ENCODE assay signal across 8 cellular contexts in the genomic region with DNA sequence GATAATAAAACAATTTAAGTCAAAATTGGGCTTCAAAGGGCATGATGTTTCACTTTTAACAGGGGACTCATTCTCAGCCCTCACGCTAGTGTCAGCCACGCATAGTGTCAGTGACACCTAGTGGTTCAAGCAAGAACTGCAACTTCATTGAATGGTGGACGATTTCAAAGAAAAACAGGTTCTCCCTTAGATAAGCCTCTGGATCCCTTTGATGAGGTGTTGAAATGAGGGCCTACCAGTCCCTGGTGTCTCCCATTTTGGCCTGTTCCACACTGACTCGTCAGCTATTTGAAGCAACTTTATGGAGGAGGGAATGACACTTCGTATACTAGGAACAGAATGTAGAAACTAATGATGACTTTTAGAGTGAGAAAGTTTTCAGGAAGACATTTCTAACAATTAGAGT. TPM values are rescaled to one million over a fixed set of nuclear protein-coding genes. Genes with fewer than 3 reads are reported as not detected.
A peak's percentile ranks its signal among the peaks of the same experiment; 100 is the strongest.
DNase-seq lines count a peak whose midpoint lies in the region; ATAC-seq and TF ChIP-seq lines count a peak whose summit lies in the region.

No MANE protein-coding gene starts in this region.

- peak; percentile 89 for TF ChIP-seq CTCF in VCaP (conservative IDR thresholded peaks at IDR 0.05)

- peak; percentile 23 for DNase-seq in A172 (ENCODE audit: low spot score)
- peak; percentile 53 for DNase-seq in Daoy (ENCODE audit: low read depth)
- DNase-seq in LoVo (ENCODE audit: low spot score): peak; percentile 50
- DNase-seq in epidermal melanocyte (ENCODE audit: insufficient read length, low spot score): peak; percentile 38
- peak; percentile 57 for DNase-seq in myocyte (ENCODE audit: low read depth)

- no peak for ATAC-seq in HG02973 (IDR thresholded peaks at IDR 0.05; ENCODE audit: unreplicated experiment)
- no peak for ATAC-seq in HG03442 (IDR thresholded peaks at IDR 0.05; ENCODE audit: unreplicated experiment)

- H3K27ac ChIP-seq in VCaP: no peak overlapping the region

RNA-seq across cellular contexts. Expression of a gene that starts 56.2 kb away (rescaled TPM):
- not detected in 2 replicates for total RNA-seq in A172 (2014; rRNA removed; shearing (Covaris generic))
- not detected in 2 replicates for total RNA-seq in Daoy (2014; rRNA removed; shearing (Covaris generic))
- total RNA-seq in myocyte: not detected in 2 replicates
- polyA plus RNA-seq in myocyte (2012): not detected
